In the genomic region with DNA sequence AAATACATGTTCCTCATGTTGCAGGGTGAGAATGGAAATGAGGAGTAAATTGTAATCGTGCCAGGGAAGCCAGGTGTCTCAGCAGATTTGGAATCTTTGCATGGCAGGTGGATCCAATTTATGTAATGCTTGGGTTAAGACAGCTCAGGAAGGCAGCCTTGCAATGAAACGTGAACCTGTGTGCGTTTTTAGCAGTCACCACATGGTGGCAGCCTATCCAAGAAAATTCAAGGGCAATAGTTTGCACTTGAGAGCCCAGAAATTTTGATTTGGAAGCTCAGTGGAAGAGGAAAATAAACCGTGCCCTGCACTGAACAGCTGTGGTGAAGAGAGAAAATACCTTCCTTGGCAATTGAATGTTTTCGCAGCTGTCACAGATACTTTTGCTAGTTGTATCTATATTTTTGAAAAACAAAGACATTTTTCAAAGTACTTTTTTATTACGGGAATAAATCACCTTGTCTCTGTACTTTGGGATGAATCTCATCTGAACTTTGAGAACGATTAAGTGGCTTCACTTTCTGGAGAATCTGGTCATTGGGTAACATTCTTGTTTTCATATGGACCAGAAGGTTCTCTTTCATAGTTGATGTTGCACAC, we compare ENCODE assay signal across 8 cellular contexts. TPM values are rescaled to one million over a fixed set of nuclear protein-coding genes. Genes with fewer than 3 reads are reported as not detected.
DNase-seq lines count a peak whose midpoint lies in the region; ATAC-seq and TF ChIP-seq lines count a peak whose summit lies in the region.

No MANE protein-coding gene starts in this region.

- peaks cover 5% of the 10 kb centered on the region; the same call in 1 of the 2 replicates for H3K79me2 ChIP-seq in SU-DHL-6 (ENCODE audit: insufficient read depth, low read length)

- H3K27ac ChIP-seq in SU-DHL-6 (ENCODE audit: low read depth, low read length): no peak overlapping the region
- no peak overlapping the region for H3K27ac ChIP-seq in right atrium auricular region

- H3K27me3 ChIP-seq in SU-DHL-6 (ENCODE audit: low read length) (no peaks in the 10 kb centered on the region), right atrium auricular region (no peaks in the 10 kb centered on the region)

- TF ChIP-seq CTCF in SU-DHL-6 (IDR thresholded peaks at IDR 0.05; ENCODE audit: insufficient read depth, low read length, poor library complexity, severe bottlenecking): peak; percentile 74
- peak; percentile 78 to 88 for TF ChIP-seq CTCF in right atrium auricular region (IDR thresholded peaks at IDR 0.05)

- no peak overlapping the region for H3K4me2 ChIP-seq in SU-DHL-6 (ENCODE audit: low read depth, low read length, poor library complexity, severe bottlenecking)

- peaks cover 0 to 9% of the 10 kb centered on the region in 2 donors for H3K4me1 ChIP-seq in right atrium auricular region

- no peaks in the 10 kb centered on the region; the same call in 1 of the 2 replicates for H4K20me1 ChIP-seq in SU-DHL-6 (ENCODE audit: low read depth, low read length)

- DNase-seq in CD1c-positive myeloid dendritic cell (ENCODE audit: extremely low spot score) (peak; percentile 70), MV-4-11 (lab: John Stamatoyannopoulos, UW) (peak; percentile 46), amygdala (lab: John Stamatoyannopoulos, UW) (peak in 50 of 56 donors; percentile 3 to 86 (median 40)), right atrium auricular region (ENCODE audit: low spot score) (peak; percentile 89), sciatic nerve (ENCODE audit: low spot score) (peak; percentile 84)

- intact Hi-C loops in sciatic nerve (cut with DNase I): loop anchor here (5.0 kb wide), 1 partner anchor 430 kb away; no protein-coding TSS in a partner anchor

- H3K36me3 ChIP-seq in SU-DHL-6 (ENCODE audit: low read length) (peaks cover 29% of the 10 kb centered on the region), right atrium auricular region (peaks cover 15% of the 10 kb centered on the region)

- H3F3A ChIP-seq in SU-DHL-6 (ENCODE audit: insufficient read depth): peaks cover 12% of the 10 kb centered on the region

- no peaks in the 10 kb centered on the region for H3K9me2 ChIP-seq in SU-DHL-6 (replicated peaks; ENCODE audit: insufficient read depth, low read length)

- no peak overlapping the region for H2AFZ ChIP-seq in SU-DHL-6 (ENCODE audit: low read depth, low read length, severe bottlenecking)

- ATAC-seq in GM19463 (IDR thresholded peaks at IDR 0.05; ENCODE audit: unreplicated experiment) (peak; percentile 35), sciatic nerve (peak; percentile 84), GM18873 (IDR thresholded peaks at IDR 0.05; ENCODE audit: low FRiP score, unreplicated experiment) (no peak)

- H3K4me3 ChIP-seq in SU-DHL-6 (ENCODE audit: insufficient read depth, low read length, poor library complexity, severe bottlenecking) (no peak overlapping the region), right atrium auricular region (no peak overlapping the region)

- H3K9me3 ChIP-seq in SU-DHL-6 (ENCODE audit: insufficient read depth, low read length): no peaks in the 10 kb centered on the region
- no peaks in the 10 kb centered on the region for H3K9me3 ChIP-seq in right atrium auricular region

- H3K9ac ChIP-seq in SU-DHL-6 (ENCODE audit: low read length): no peak overlapping the region

RNA-seq across cellular contexts. Expression of a gene that starts 26.5 kb away (rescaled TPM):
- 10 to 100 TPM in 1 of 2 donors, 1 to 10 TPM in 1; 4.1 to 12.2 TPM for total RNA-seq in right atrium auricular region
- 30.4 TPM for total RNA-seq in sciatic nerve
